In the genomic region with DNA sequence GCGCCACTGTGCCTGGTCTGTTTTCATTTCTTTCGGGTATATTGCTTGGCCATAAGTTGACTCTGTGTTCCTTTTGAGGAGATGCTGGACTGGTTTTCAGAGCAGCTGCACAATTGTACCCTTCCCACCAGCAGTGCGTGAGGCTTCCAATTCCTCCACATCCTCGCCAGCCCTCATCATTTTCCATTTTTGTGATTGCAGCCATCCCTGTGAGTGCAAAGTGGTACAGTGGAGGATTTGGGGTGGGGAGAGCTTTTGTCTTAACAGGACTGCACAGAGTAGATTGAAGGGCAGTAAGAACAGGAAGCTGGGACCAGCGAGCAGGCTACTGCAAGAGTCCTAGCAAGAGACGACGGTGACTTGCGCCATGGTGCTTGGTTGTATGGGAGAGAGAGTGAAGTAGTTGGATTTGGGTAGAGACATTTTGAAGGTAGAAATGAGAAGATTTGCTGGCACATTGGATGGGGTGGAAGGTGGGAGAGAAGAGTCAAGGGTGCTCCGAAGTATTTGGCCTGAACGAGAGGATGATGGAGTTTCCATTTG, we compare ENCODE assay signal across 1 cellular context.
TF ChIP-seq lines count a peak whose summit lies in the region.

No MANE protein-coding gene starts in this region.

TF ChIP-seq in WTC11, 78 proteins besides CTCF, POLR2A, EP300 and RAD21 (continued from another document):
- TF ChIP-seq ZSCAN18 (CRISPR knock-in tag; IDR thresholded peaks at IDR 0.05) (no peak), TEAD4 (CRISPR knock-in tag; IDR thresholded peaks at IDR 0.05) (no peak), E2F1 (CRISPR knock-in tag; IDR thresholded peaks at IDR 0.05) (no peak), ZNF138 (CRISPR knock-in tag; conservative IDR thresholded peaks at IDR 0.05) (no peak), MYBL2 (CRISPR knock-in tag; IDR thresholded peaks at IDR 0.05) (no peak), PRRX2 (CRISPR knock-in tag; IDR thresholded peaks at IDR 0.05) (no peak), TCF7 (CRISPR knock-in tag; IDR thresholded peaks at IDR 0.05; ENCODE audit: low read depth) (no peak), SOX15 (CRISPR knock-in tag; IDR thresholded peaks at IDR 0.05) (no peak), ZNF263 (CRISPR knock-in tag; IDR thresholded peaks at IDR 0.05; ENCODE audit: low read depth) (no peak), NR1H2 (CRISPR knock-in tag; IDR thresholded peaks at IDR 0.05) (no peak), GABPB1 (CRISPR knock-in tag; IDR thresholded peaks at IDR 0.05) (no peak), MLX (CRISPR knock-in tag; IDR thresholded peaks at IDR 0.05) (no peak)
- TF ChIP-seq, protein P1, sequence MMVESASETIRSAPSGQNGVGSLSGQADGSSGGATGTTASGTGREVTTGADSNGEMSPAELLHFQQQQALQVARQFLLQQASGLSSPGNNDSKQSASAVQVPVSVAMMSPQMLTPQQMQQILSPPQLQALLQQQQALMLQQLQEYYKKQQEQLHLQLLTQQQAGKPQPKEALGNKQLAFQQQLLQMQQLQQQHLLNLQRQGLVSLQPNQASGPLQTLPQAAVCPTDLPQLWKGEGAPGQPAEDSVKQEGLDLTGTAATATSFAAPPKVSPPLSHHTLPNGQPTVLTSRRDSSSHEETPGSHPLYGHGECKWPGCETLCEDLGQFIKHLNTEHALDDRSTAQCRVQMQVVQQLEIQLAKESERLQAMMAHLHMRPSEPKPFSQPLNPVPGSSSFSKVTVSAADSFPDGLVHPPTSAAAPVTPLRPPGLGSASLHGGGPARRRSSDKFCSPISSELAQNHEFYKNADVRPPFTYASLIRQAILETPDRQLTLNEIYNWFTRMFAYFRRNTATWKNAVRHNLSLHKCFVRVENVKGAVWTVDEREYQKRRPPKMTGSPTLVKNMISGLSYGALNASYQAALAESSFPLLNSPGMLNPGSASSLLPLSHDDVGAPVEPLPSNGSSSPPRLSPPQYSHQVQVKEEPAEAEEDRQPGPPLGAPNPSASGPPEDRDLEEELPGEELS (CRISPR knock-in tag; IDR thresholded peaks at IDR 0.05) = no peak
